ENCODE assay signal across 19 cellular contexts in the genomic region with DNA sequence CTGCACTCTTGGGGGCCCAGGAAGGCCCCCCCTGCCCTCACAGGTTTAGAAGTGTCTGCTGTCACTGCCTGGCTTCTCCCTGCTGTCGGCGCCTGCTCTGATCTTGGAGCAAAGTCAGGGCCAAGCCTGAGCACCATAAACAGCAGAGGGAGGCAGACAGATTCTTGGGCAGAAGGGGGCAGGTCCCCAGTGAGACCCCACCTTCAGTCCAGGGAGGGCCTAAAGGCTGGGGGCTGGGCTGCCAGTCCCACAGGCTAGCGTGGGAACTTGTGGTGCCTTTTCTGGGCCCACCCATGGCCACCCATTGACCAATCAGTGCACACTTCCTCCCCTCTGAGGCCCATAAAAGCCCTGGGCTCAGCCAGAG.
"Had no signal": no experiment of that assay in that cellular context is flagged by ENCODE, and none has a peak within 500 bp of the region (broad histone marks: within the 10 kb centered on the region; RNA-seq: fewer than 3 reads in every experiment).

No MANE protein-coding gene starts in this region.

- H3K4me3 ChIP-seq: dorsolateral prefrontal cortex, heart right ventricle, pancreas, skin epidermis, spleen, thoracic aorta, tibial nerve, vagina had no signal

- H3K4me1 ChIP-seq: spleen had no signal

- H3K27me3 ChIP-seq: pancreas, vagina had no signal

- H3K27ac Mint-ChIP-seq: natural killer cell; progenitor cell of endocrine pancreas; stimulated activated naive B cell treated with anti-CD40 and anti-IgM and Interleukin-4, amounts not matched to agents 10 μg/mL and 1 μg/mL and 100 μg/mL, for 72 hours; stimulated activated naive CD8-positive, alpha-beta T cell treated with anti-CD3 and anti-CD28 coated beads, Interleukin-15, Interleukin-2, amounts not matched to agents 100 ng/mL and 50 ng/mL, for 24 hours had no signal

- H3K9me3 Mint-ChIP-seq: natural killer cell; stimulated activated naive CD8-positive, alpha-beta T cell treated with anti-CD3 and anti-CD28 coated beads, Interleukin-15, Interleukin-2, amounts not matched to agents 100 ng/mL and 50 ng/mL, for 24 hours had no signal

- H3K27ac ChIP-seq: dorsolateral prefrontal cortex, heart right ventricle, pancreas, skin epidermis, spleen, thoracic aorta, tibial nerve, vagina had no signal

- H3K4me1 Mint-ChIP-seq: natural killer cell; stimulated activated naive B cell treated with anti-CD40 and anti-IgM and Interleukin-4, amounts not matched to agents 10 μg/mL and 1 μg/mL and 100 μg/mL, for 72 hours had no signal

- H3K4me3 Mint-ChIP-seq: natural killer cell; stimulated activated naive B cell treated with anti-CD40 and anti-IgM and Interleukin-4, amounts not matched to agents 10 μg/mL and 1 μg/mL and 100 μg/mL, for 72 hours; stimulated activated naive CD8-positive, alpha-beta T cell treated with anti-CD3 and anti-CD28 coated beads, Interleukin-15, Interleukin-2, amounts not matched to agents 100 ng/mL and 50 ng/mL, for 24 hours had no signal

- ATAC-seq: heart right ventricle; natural killer cell; pancreas; stimulated activated naive B cell treated with anti-CD40 and anti-IgM and Interleukin-4, amounts not matched to agents 10 μg/mL and 1 μg/mL and 100 μg/mL, for 72 hours had no signal

- H3K9me3 ChIP-seq: pancreas, thoracic aorta, vagina had no signal

- H3K36me3 Mint-ChIP-seq: natural killer cell; stimulated activated naive B cell treated with anti-CD40 and anti-IgM and Interleukin-4, amounts not matched to agents 10 μg/mL and 1 μg/mL and 100 μg/mL, for 72 hours had no signal

- H3K36me3 ChIP-seq: heart right ventricle, pancreas, spleen, thoracic aorta, tibial nerve, vagina had no signal

- DNase-seq: central memory CD4-positive, alpha-beta T cell; effector CD4-positive, alpha-beta T cell; hippocampal formation; kidney glomerular epithelial cell; mammary epithelial cell; natural killer cell; occipital lobe; stimulated activated CD4-positive, alpha-beta T cell treated with anti-CD3 and anti-CD28 coated beads, Interleukin-2, amount 100 ng/mL, for 48 hours; stimulated activated naive B cell treated with anti-CD40 and anti-IgM and Interleukin-4, amounts not matched to agents 10 μg/mL and 1 μg/mL and 100 μg/mL, for 72 hours had no signal
